ENCODE assay signal across 1 cellular context in the genomic region with DNA sequence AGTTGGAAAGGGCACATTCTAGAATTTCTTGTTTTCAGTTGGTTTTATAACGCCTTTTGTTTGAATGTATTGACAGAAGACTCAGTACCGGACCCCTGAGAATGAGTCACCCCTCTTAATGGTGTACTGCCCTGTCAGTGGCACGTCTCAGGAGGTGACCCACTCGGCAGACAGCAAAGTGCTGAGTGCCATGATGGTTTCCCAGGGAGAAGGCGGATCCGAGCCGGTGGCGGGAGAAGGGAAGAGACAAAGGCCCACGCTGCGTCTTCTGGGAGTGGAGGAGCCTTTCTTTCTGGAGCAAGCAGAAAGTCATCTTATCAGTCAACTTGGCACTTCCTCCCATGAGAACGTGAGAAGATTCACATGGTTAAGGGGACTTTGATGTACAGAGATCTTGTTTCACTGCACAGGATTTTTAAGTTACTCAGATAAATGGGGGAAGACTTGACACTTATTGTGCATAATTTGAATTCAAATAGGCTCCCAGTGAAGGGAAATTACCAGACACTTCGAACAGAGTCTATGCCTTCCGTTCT.
TF ChIP-seq lines count a peak whose summit lies in the region.

No MANE protein-coding gene starts in this region.

TF ChIP-seq in neural cell, 6 proteins besides CTCF, POLR2A, EP300 and RAD21:
- TF ChIP-seq TAF1 (IDR thresholded peaks at IDR 0.05; ENCODE audit: low read depth) (no peak), MXI1 (conservative IDR thresholded peaks at IDR 0.05; ENCODE audit: poor library complexity, severe bottlenecking) (peak; percentile 24), EZH2 (IDR thresholded peaks at IDR 0.05; ENCODE audit: borderline replicate concordance, insufficient read depth, low read length, poor library complexity, severe bottlenecking) (no peak), POLR2AphosphoS5 (IDR thresholded peaks at IDR 0.05) (peak; percentile 69), SMC3 (conservative IDR thresholded peaks at IDR 0.05; ENCODE audit: poor library complexity) (no peak), REST (IDR thresholded peaks at IDR 0.05; ENCODE audit: borderline replicate concordance) (peak; percentile 38)
